26 cellular contexts compared by ENCODE assay signal in the genomic region with DNA sequence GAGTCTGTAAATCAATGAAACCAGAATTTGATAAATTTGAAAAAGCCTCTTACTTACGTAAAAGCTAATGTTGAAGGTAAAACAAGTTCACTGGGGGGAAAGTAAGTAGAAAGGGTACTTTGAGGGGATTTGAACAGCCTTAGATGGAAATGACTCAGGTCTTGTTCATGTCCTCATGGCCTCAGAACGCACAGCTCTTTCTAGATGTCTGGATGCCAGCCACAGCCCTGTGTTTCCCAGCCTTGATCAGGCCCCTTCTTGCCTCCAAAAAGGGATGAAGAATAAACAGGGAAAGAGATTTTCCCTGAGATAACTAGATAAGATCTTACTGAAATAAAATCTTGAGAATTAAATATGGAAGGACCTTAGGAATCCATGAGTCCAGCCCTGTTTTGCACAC.
A peak's percentile ranks its signal among the peaks of the same experiment; 100 is the strongest.
DNase-seq lines count a peak whose midpoint lies in the region; ATAC-seq and TF ChIP-seq lines count a peak whose summit lies in the region.
"Had no signal": no experiment of that assay in that cellular context is flagged by ENCODE, and none has a peak within 500 bp of the region (broad histone marks: within the 10 kb centered on the region; RNA-seq: fewer than 3 reads in every experiment).

No MANE protein-coding gene starts in this region.

- no peak overlapping the region for H3K9ac ChIP-seq in mammary epithelial cell (ENCODE audit: insufficient read depth, low read length)
- H3K9ac ChIP-seq: GM23248, KMS-11 had no signal

- no peak overlapping the region for H3K4me3 ChIP-seq in mammary epithelial cell (replicated peaks in 1 of 3; ENCODE audit: insufficient read depth in 1 of 3, low read depth in 2 of 3, low read length in 3 of 3)
- no peak overlapping the region for H3K4me3 ChIP-seq in prostate gland
- H3K4me3 ChIP-seq in ascending aorta = no peak overlapping the region
- H3K4me3 ChIP-seq: GM23248, SK-N-MC had no signal

- peaks cover 16% of the 10 kb centered on the region for H3K4me1 Mint-ChIP-seq in MCF 10A (ENCODE audit: insufficient read depth, unreplicated experiment)
- H3K4me1 Mint-ChIP-seq: H9, IgD-negative memory B cell had no signal

- no peaks in the 10 kb centered on the region for H4K20me1 ChIP-seq in mammary epithelial cell (ENCODE audit: insufficient read depth, low read length)

- TF ChIP-seq POLR2A in prostate gland (IDR thresholded peaks at IDR 0.05) = no peak

- peak overlapping the region; percentile 12 for H2AFZ ChIP-seq in mammary epithelial cell (ENCODE audit: low read depth, low read length)
- H2AFZ ChIP-seq: GM23248 had no signal

- ATAC-seq in foreskin keratinocyte (no peak), GM21367 (IDR thresholded peaks at IDR 0.05; ENCODE audit: unreplicated experiment) (no peak)
- ATAC-seq: Panc1 had no signal

- H3K79me2 ChIP-seq in mammary epithelial cell (ENCODE audit: insufficient read depth, low read length) = no peaks in the 10 kb centered on the region

- POLR2A ChIA-PET in MCF 10A (lab: Yijun Ruan, JAX) = interaction anchor here (0.6 kb wide), 1 partner anchor 35 kb away, joined by 3 read pairs; no protein-coding TSS in a partner anchor

- no peak for TF ChIP-seq CTCF in mammary epithelial cell (conservative IDR thresholded peaks at IDR 0.05 in 1 of 2, IDR thresholded peaks at IDR 0.05 in 1 of 2; ENCODE audit: extremely low read depth in 1 of 2, insufficient read depth in 1 of 2, low read depth in 1 of 2, low read length in 2 of 2)
- TF ChIP-seq CTCF in MCF 10A (IDR thresholded peaks at IDR 0.05; ENCODE audit: unreplicated experiment) = no peak
- no peak for TF ChIP-seq CTCF in foreskin keratinocyte (conservative IDR thresholded peaks at IDR 0.05)
- TF ChIP-seq CTCF in prostate gland (IDR thresholded peaks at IDR 0.05) = no peak
- no peak for TF ChIP-seq CTCF in ascending aorta (IDR thresholded peaks at IDR 0.05)

- no peak overlapping the region for H3K4me3 Mint-ChIP-seq in MCF 10A (ENCODE audit: unreplicated experiment)
- H3K4me3 Mint-ChIP-seq: H9, IgD-negative memory B cell had no signal

- H3K36me3 Mint-ChIP-seq in MCF 10A (ENCODE audit: insufficient read depth, unreplicated experiment) = no peaks in the 10 kb centered on the region
- H3K36me3 Mint-ChIP-seq: IgD-negative memory B cell had no signal

- H3K4me2 ChIP-seq in mammary epithelial cell (ENCODE audit: insufficient read depth, low read depth, low read length) = no peak overlapping the region
- H3K4me2 ChIP-seq: KMS-11 had no signal

- dilution Hi-C loops in mammary epithelial cell (cut with HindIII; ENCODE audit: low sequenced_read_pairs) = no loop called here

- CTCF ChIA-PET in mammary epithelial cell (lab: Charles Lee; ENCODE audit: low non-redundant PET) = no interaction called here
- CTCF ChIA-PET in MCF 10A (lab: Yijun Ruan, JAX) = interaction anchor here (0.6 to 0.8 kb wide), 3 partner anchors 23 to 697 kb away, joined by 3 to 4 read pairs (median 3); a partner anchor contains a TSS

- 50% methylated on average over 2 of the region's 2 CpGs for WGBS in mammary epithelial cell (ENCODE audit: low coverage, missing lambda C conversion rate)
- 43% methylated on average over 2 of the region's 2 CpGs for WGBS in prostate gland

- in situ Hi-C loops in mammary epithelial cell (cut with MboI; ENCODE audit: low sequenced_read_pairs in 2 of 2) = no loop called here

- H3K4me1 ChIP-seq in mammary epithelial cell (ENCODE audit: insufficient read depth, low read length) (peaks cover 14% of the 10 kb centered on the region), foreskin keratinocyte (peaks cover 24% of the 10 kb centered on the region), prostate gland (replicated peaks) (no peaks in the 10 kb centered on the region), ascending aorta (no peaks in the 10 kb centered on the region)
- H3K4me1 ChIP-seq: BE2C had no signal

- no peaks in the 10 kb centered on the region for H3K9me3 Mint-ChIP-seq in MCF 10A (ENCODE audit: unreplicated experiment)
- H3K9me3 Mint-ChIP-seq: H9, IgD-negative memory B cell had no signal

- H3K27ac ChIP-seq in mammary epithelial cell (ENCODE audit: insufficient read depth, low read depth, low read length) (no peak overlapping the region), foreskin keratinocyte (peak overlapping the region; percentile 23), prostate gland (peak overlapping the region; percentile 38 to 45), ascending aorta (no peak overlapping the region)
- H3K27ac ChIP-seq: 22Rv1, GM23248, KMS-11, SK-N-MC had no signal

- no peak overlapping the region for H3K27ac Mint-ChIP-seq in MCF 10A (ENCODE audit: low read depth, unreplicated experiment)
- H3K27ac Mint-ChIP-seq: H9, IgD-negative memory B cell had no signal

- H3K27me3 Mint-ChIP-seq in MCF 10A (ENCODE audit: insufficient read depth, unreplicated experiment) = no peaks in the 10 kb centered on the region

- H3K9me3 ChIP-seq in mammary epithelial cell (replicated peaks; ENCODE audit: insufficient read depth, low read length) (no peaks in the 10 kb centered on the region), prostate gland (no peaks in the 10 kb centered on the region), ascending aorta (no peaks in the 10 kb centered on the region)
- H3K9me3 ChIP-seq: BE2C had no signal

- intact Hi-C loops in mammary epithelial cell (cut with micrococcal nuclease) = no loop called here
- intact Hi-C loops in MCF 10A (cut with micrococcal nuclease) = no loop called here
- intact Hi-C loops in prostate gland (cut with DNase I) = loop anchor here (2.0 kb wide), 1 partner anchor 68 kb away; no protein-coding TSS in a partner anchor
- intact Hi-C loops in ascending aorta (cut with DNase I) = no loop called here

- no peaks in the 10 kb centered on the region for H3K36me3 ChIP-seq in mammary epithelial cell (ENCODE audit: insufficient read depth, low read length)
- H3K36me3 ChIP-seq in prostate gland = no peaks in the 10 kb centered on the region
- H3K36me3 ChIP-seq in ascending aorta = no peaks in the 10 kb centered on the region
- H3K36me3 ChIP-seq: BE2C had no signal

- BruUV-seq in mammary epithelial cell (replicated peaks; lab: Mats Ljungman, UMichigan) (no TSS peak), MCF 10A (replicated peaks; lab: Mats Ljungman, UMichigan) (no TSS peak)

- DNase-seq in mammary epithelial cell (peak; percentile 16), MCF 10A (ENCODE audit: unreplicated experiment) (no peak), foreskin keratinocyte (peak in 1 of 2 donors; percentile 36), prostate gland (ENCODE audit: low spot score) (no peak), ascending aorta (ENCODE audit: low spot score in 2 of 2) (no peak), DMS 273 (lab: John Stamatoyannopoulos, UW; ENCODE audit: unreplicated experiment) (no peak), NCI-H526 (lab: John Stamatoyannopoulos, UW) (no peak)
- DNase-seq: BE2C, Calu3, DMS153, DND-41, GM23248, H9, NCI-H1092, NCI-H1417 treated with DMSO at 0.1 percent for 48 hours, NCI-H1694 treated with DMSO at 0.1 percent for 48 hours, NCI-H2081, NCI-H2227 treated with DMSO at 0.1 percent for 48 hours, NCI-H69, SIG-M5 had no signal

- H3K27me3 ChIP-seq in mammary epithelial cell (ENCODE audit: insufficient read depth, low read length) (no peaks in the 10 kb centered on the region), foreskin keratinocyte (no peaks in the 10 kb centered on the region), prostate gland (replicated peaks; ENCODE audit: insufficient read depth) (no peaks in the 10 kb centered on the region), ascending aorta (no peaks in the 10 kb centered on the region)
- H3K27me3 ChIP-seq: BE2C had no signal

Comparison
In these comparisons a context has a peak if more than half of its experiments do, and no peak if none do; other contexts are left out.
1. H3K27ac ChIP-seq: peak in foreskin keratinocyte (single experiment) and prostate gland (2 of 2); none in mammary epithelial cell (single experiment) and ascending aorta (0 of 2).